ENCODE assay signal across 27 cellular contexts in genomic region chr12:69610126-69610525, GRCh38. TPM values are rescaled to one million over a fixed set of nuclear protein-coding genes. Genes with fewer than 3 reads are reported as not detected.
"Had no signal": no experiment of that assay in that cellular context is flagged by ENCODE, and none has a peak within 500 bp of the region (broad histone marks: within the 10 kb centered on the region; RNA-seq: fewer than 3 reads in every experiment).

No MANE protein-coding gene starts in this region.

- H3K27ac ChIP-seq: lower lobe of right lung, testis, vagina had no signal

- H3K4me1 ChIP-seq: lower lobe of right lung, testis, vagina had no signal

- H3K4me3 ChIP-seq: lower lobe of right lung, testis, vagina had no signal

- DNase-seq: activated CD4-positive, alpha-beta memory T cell treated with anti-CD3 and anti-CD28 coated beads, Interleukin-2, amount 10 ng/mL, durations not matched to agents 7 days and 5 days; activated CD4-positive, alpha-beta T cell treated with anti-CD3 and anti-CD28 coated beads, Interleukin-2, amount 10 ng/mL, durations not matched to agents 24 days and 14 days; activated effector memory CD4-positive, alpha-beta T cell treated with Interleukin-2 at 50 U/mL for 16 hours; activated naive CD4-positive, alpha-beta T cell treated with anti-CD3 and anti-CD28 coated beads for 36 hours; activated naive CD8-positive, alpha-beta T cell treated with anti-CD3 and anti-CD28 coated beads, Interleukin-2, amount 10 ng/mL, durations not matched to agents 7 days and 5 days; activated T-cell treated with anti-CD3 and anti-CD28 coated beads, Interleukin-2, amount 50 U/mL, for 72 hours; amniotic stem cell; effector CD4-positive, alpha-beta T cell; erythroblast; foreskin fibroblast; hippocampal formation; lower lobe of right lung; mesendoderm; naive B cell; posterior cingulate gyrus; stimulated activated CD4-positive, alpha-beta T cell treated with anti-CD3 and anti-CD28 coated beads, Interleukin-4, amount 100 ng/mL, for 1 hour; stimulated activated naive CD4-positive, alpha-beta T cell; testis; trophoblast cell had no signal

- ATAC-seq: activated CD4-positive, CD25-positive, alpha-beta regulatory T cell treated with anti-CD3 and anti-CD28 coated beads, Interleukin-2, amount 50 U/mL, for 24 hours; activated T-cell treated with anti-CD3 and anti-CD28 coated beads, Interleukin-2, amount 50 U/mL, for 72 hours had no signal

- H3K9me3 ChIP-seq: lower lobe of right lung, testis, vagina had no signal

- H3K36me3 ChIP-seq: lower lobe of right lung, vagina had no signal

- H3K27me3 ChIP-seq: testis, vagina had no signal

RNA-seq across cellular contexts. Expression of gene LRRC10, which starts 0.6 kb away (rescaled TPM):
- total RNA-seq: activated CD4-positive, alpha-beta memory T cell treated with anti-CD3 and anti-CD28 coated beads, Interleukin-2, amount 10 ng/mL, durations not matched to agents 7 days and 5 days; activated CD4-positive, alpha-beta T cell treated with anti-CD3 and anti-CD28 coated beads, Interleukin-2, amount 10 ng/mL, durations not matched to agents 24 days and 14 days; activated naive CD4-positive, alpha-beta T cell treated with anti-CD3 and anti-CD28 coated beads for 36 hours; activated naive CD8-positive, alpha-beta T cell treated with anti-CD3 and anti-CD28 coated beads, Interleukin-2, amount 10 ng/mL, durations not matched to agents 7 days and 5 days; activated T-cell treated with anti-CD3 and anti-CD28 coated beads, Interleukin-2, amount 50 U/mL, for 72 hours; bronchial epithelial cell; fibroblast of lung; lower lobe of right lung; mucosa of gallbladder; omental fat pad; renal cortical epithelial cell; T-helper 2 cell treated with Interferon-gamma antibody and Interleukin-4, amounts not matched to agents 100 ng/mL and 5 ng/mL, for 36 hours; vagina had no signal
